Comparison of ENCODE assay signal across 9 cellular contexts in genomic region chr21:34201441-34201838, GRCh38.
DNase-seq lines count a peak whose midpoint lies in the region; ATAC-seq, FAIRE-seq and TF ChIP-seq lines count a peak whose summit lies in the region.
"Had no signal": no experiment of that assay in that cellular context is flagged by ENCODE, and none has a peak within 500 bp of the region (broad histone marks: within the 10 kb centered on the region; RNA-seq: fewer than 3 reads in every experiment).

No MANE protein-coding gene starts in this region.

- TF ChIP-seq RAD21 in GM12878 (IDR thresholded peaks at IDR 0.05; ENCODE audit: insufficient read depth, low read depth, low read length): no peak

- H3K9me3 Mint-ChIP-seq in activated T-cell treated with anti-CD3 and anti-CD28 coated beads, Interleukin-2, amount 50 U/mL, for 24 hours: no peaks in the 10 kb centered on the region

- intact Hi-C loops in GM12878 (cut with micrococcal nuclease; ENCODE audit: unreplicated experiment): no loop called here

- no peak for FAIRE-seq in GM12878 (lab: Jason Lieb, UNC)

- H4K20me1 ChIP-seq in GM12878 (ENCODE audit: control insufficient read depth, insufficient read depth): no peaks in the 10 kb centered on the region

- RAD21 ChIA-PET in GM12878 (lab: Charles Lee; ENCODE audit: unreplicated experiment): interaction anchor here (0.6 to 1.3 kb wide), 7 partner anchors 9 to 1589 kb away, joined by 3 to 5 read pairs (median 3); partner anchors contain the start of gene CFAP298

- 73% methylated on average over 7 of the region's 7 CpGs for WGBS in GM12878 (ENCODE audit: insufficient coverage, insufficient replicate concordance, low lambda C conversion rate, missing lambda C conversion rate)
- WGBS in lung, 2 donors: 23 to 27% methylated on average over 7 of the region's 7 CpGs
- 36% methylated on average over 7 of the region's 7 CpGs for WGBS in thymus

- DNase-seq in activated T-cell treated with anti-CD3 and anti-CD28 coated beads, Interleukin-2, amount 50 U/mL, for 24 hours: no peak
- no peak for DNase-seq in activated T-cell treated with anti-CD3 and anti-CD28 coated beads, Interleukin-2, amount 50 U/mL, for 1 hour
- DNase-seq in GM12878 (ENCODE audit: low read depth, low spot score) (no peak), lung (ENCODE audit: low spot score) (no peak), glomerular visceral epithelial cell (ENCODE audit: extremely low spot score) (no peak)
- DNase-seq: DND-41 had no signal

- in situ Hi-C loops in GM12878 (cut with MboI): no loop called here

- H3K27ac Mint-ChIP-seq in activated T-cell treated with anti-CD3 and anti-CD28 coated beads, Interleukin-2, amount 50 U/mL, for 24 hours: peak overlapping the region; percentile 60

- no peak overlapping the region; the same call in 1 of the 2 replicates for H2AFZ ChIP-seq in GM12878 (ENCODE audit: control insufficient read depth, low read depth, low read length)

- SMC1A ChIA-PET in GM12878 (lab: Charles Lee; ENCODE audit: uncharacterized antibody, unreplicated experiment): interaction anchor here (0.6 to 1.9 kb wide), 7 partner anchors 9 to 258 kb away, joined by 3 to 4 read pairs (median 3); no protein-coding TSS in a partner anchor

- H3K4me3 ChIP-seq in GM12878: no peak overlapping the region
- H3K4me3 ChIP-seq in lung: peak overlapping the region; percentile 9
- peak overlapping the region; percentile 48 for H3K4me3 ChIP-seq in thymus (ENCODE audit: low read length)

- H3K27me3 ChIP-seq in GM12878 (replicated peaks in 1 of 2; ENCODE audit: control insufficient read depth in 2 of 2, insufficient read depth in 2 of 2, low read length in 1 of 2) (no peaks in the 10 kb centered on the region), lung (ENCODE audit: control insufficient read depth, insufficient read depth) (no peaks in the 10 kb centered on the region), thymus (ENCODE audit: control insufficient read depth, insufficient read depth) (no peaks in the 10 kb centered on the region)

- CTCF ChIA-PET in GM12878 (lab: Yijun Ruan, JAX): interaction anchor here (0.9 to 2.6 kb wide), 2 partner anchors 101 to 278 kb away, joined by 3 to 18 read pairs; no protein-coding TSS in a partner anchor

- ATAC-seq in GM12878 (no peak), lung (ENCODE audit: insufficient read depth, low FRiP score) (peak; percentile 8), HG03565 (IDR thresholded peaks at IDR 0.05; ENCODE audit: unreplicated experiment) (no peak), HG02759 (IDR thresholded peaks at IDR 0.05; ENCODE audit: unreplicated experiment) (no peak)

- no peak for TF ChIP-seq CTCF in GM12878 (IDR thresholded peaks at IDR 0.05 in 2 of 3, conservative IDR thresholded peaks at IDR 0.05 in 1 of 3; ENCODE audit: control insufficient read depth in 2 of 3, extremely low read depth in 1 of 3, insufficient read depth in 1 of 3, low read depth in 3 of 3, low read length in 3 of 3)
- no peak for TF ChIP-seq CTCF in lung (IDR thresholded peaks at IDR 0.05; ENCODE audit: control extremely low read depth, extremely low read depth)

- peaks cover 57% of the 10 kb centered on the region for H3K4me1 Mint-ChIP-seq in activated T-cell treated with anti-CD3 and anti-CD28 coated beads, Interleukin-2, amount 50 U/mL, for 24 hours (ENCODE audit: low read depth)

- no peak for TF ChIP-seq EP300 in GM12878 (IDR thresholded peaks at IDR 0.05; ENCODE audit: borderline replicate concordance in 1 of 2, control insufficient read depth in 1 of 2, low read depth in 2 of 2, low read length in 2 of 2)

- TF ChIP-seq POLR2A in GM12878 (IDR thresholded peaks at IDR 0.05; ENCODE audit: low read depth, low read length): no peak

- no TSS peak for BruUV-seq in GM12878 (replicated peaks; lab: Mats Ljungman, UMichigan)

- H3K9ac ChIP-seq in GM12878 (ENCODE audit: control insufficient read depth, insufficient read depth, low read length): no peak overlapping the region

- H3K27ac ChIP-seq in GM12878 (ENCODE audit: control insufficient read depth, insufficient read depth) (no peak overlapping the region), lung (ENCODE audit: low read depth in 1 of 2, low read length in 1 of 2) (peak overlapping the region; percentile 7 to 73), thymus (ENCODE audit: low read depth) (no peak overlapping the region)

- H3K79me2 ChIP-seq in GM12878 (ENCODE audit: control insufficient read depth, insufficient read depth, low read length): no peaks in the 10 kb centered on the region

- H3K27me3 Mint-ChIP-seq in activated T-cell treated with anti-CD3 and anti-CD28 coated beads, Interleukin-2, amount 50 U/mL, for 24 hours: peaks cover 2% of the 10 kb centered on the region

- H3K4me1 ChIP-seq in GM12878 (ENCODE audit: control insufficient read depth, insufficient read depth, low read length) (peaks cover 8% of the 10 kb centered on the region), lung (ENCODE audit: control insufficient read depth in 2 of 2, insufficient read depth in 2 of 2, low read length in 2 of 2) (peaks cover 2 to 8% of the 10 kb centered on the region in 2 donors), thymus (ENCODE audit: control insufficient read depth, insufficient read depth, low read length) (peaks cover 23% of the 10 kb centered on the region)

- no peaks in the 10 kb centered on the region for H3K36me3 ChIP-seq in GM12878 (ENCODE audit: control insufficient read depth in 2 of 2, insufficient read depth in 2 of 2, low read length in 1 of 2)
- no peaks in the 10 kb centered on the region for H3K36me3 ChIP-seq in lung (ENCODE audit: control insufficient read depth in 2 of 2, insufficient read depth in 2 of 2, low read length in 2 of 2)
- H3K36me3 ChIP-seq in thymus (ENCODE audit: control insufficient read depth, insufficient read depth): no peaks in the 10 kb centered on the region

- POLR2A ChIA-PET in GM12878 (lab: Charles Lee): interaction anchor here (0.7 kb wide), 1 partner anchor 223 kb away, joined by 3 read pairs; no protein-coding TSS in a partner anchor

- peak overlapping the region; percentile 67 for H3K4me3 Mint-ChIP-seq in activated T-cell treated with anti-CD3 and anti-CD28 coated beads, Interleukin-2, amount 50 U/mL, for 24 hours

- no peaks in the 10 kb centered on the region for H3K36me3 Mint-ChIP-seq in activated T-cell treated with anti-CD3 and anti-CD28 coated beads, Interleukin-2, amount 50 U/mL, for 24 hours (ENCODE audit: low read depth)

- no peaks in the 10 kb centered on the region for H3K9me3 ChIP-seq in GM12878 (replicated peaks; ENCODE audit: control insufficient read depth, insufficient read depth, low read length)
- no peaks in the 10 kb centered on the region for H3K9me3 ChIP-seq in lung (ENCODE audit: control insufficient read depth in 2 of 2, insufficient read depth in 1 of 2, low read length in 1 of 2)
- H3K9me3 ChIP-seq in thymus (ENCODE audit: control insufficient read depth): no peaks in the 10 kb centered on the region

- peak overlapping the region; percentile 87 for H3K4me2 ChIP-seq in GM12878 (ENCODE audit: control insufficient read depth, insufficient read depth)

TF ChIP-seq in GM12878, 131 proteins besides CTCF, POLR2A, EP300 and RAD21 (continues in another document):
- TF ChIP-seq ZNF207 (IDR thresholded peaks at IDR 0.05; ENCODE audit: borderline replicate concordance): no peak
- no peak for TF ChIP-seq KDM1A (IDR thresholded peaks at IDR 0.05; ENCODE audit: borderline replicate concordance)
- TF ChIP-seq STAT1 (conservative IDR thresholded peaks at IDR 0.05): no peak
- no peak for TF ChIP-seq ZZZ3 (IDR thresholded peaks at IDR 0.05; ENCODE audit: control insufficient read depth, insufficient read length, low read depth)
- TF ChIP-seq, protein P1, sequence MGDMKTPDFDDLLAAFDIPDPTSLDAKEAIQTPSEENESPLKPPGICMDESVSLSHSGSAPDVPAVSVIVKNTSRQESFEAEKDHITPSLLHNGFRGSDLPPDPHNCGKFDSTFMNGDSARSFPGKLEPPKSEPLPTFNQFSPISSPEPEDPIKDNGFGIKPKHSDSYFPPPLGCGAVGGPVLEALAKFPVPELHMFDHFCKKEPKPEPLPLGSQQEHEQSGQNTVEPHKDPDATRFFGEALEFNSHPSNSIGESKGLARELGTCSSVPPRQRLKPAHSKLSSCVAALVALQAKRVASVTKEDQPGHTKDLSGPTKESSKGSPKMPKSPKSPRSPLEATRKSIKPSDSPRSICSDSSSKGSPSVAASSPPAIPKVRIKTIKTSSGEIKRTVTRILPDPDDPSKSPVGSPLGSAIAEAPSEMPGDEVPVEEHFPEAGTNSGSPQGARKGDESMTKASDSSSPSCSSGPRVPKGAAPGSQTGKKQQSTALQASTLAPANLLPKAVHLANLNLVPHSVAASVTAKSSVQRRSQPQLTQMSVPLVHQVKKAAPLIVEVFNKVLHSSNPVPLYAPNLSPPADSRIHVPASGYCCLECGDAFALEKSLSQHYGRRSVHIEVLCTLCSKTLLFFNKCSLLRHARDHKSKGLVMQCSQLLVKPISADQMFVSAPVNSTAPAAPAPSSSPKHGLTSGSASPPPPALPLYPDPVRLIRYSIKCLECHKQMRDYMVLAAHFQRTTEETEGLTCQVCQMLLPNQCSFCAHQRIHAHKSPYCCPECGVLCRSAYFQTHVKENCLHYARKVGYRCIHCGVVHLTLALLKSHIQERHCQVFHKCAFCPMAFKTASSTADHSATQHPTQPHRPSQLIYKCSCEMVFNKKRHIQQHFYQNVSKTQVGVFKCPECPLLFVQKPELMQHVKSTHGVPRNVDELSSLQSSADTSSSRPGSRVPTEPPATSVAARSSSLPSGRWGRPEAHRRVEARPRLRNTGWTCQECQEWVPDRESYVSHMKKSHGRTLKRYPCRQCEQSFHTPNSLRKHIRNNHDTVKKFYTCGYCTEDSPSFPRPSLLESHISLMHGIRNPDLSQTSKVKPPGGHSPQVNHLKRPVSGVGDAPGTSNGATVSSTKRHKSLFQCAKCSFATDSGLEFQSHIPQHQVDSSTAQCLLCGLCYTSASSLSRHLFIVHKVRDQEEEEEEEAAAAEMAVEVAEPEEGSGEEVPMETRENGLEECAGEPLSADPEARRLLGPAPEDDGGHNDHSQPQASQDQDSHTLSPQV (IDR thresholded peaks at IDR 0.05): no peak
- no peak for TF ChIP-seq TCF3 (IDR thresholded peaks at IDR 0.05; ENCODE audit: borderline replicate concordance, insufficient read depth, low read depth, low read length)
- TF ChIP-seq CBX5 (IDR thresholded peaks at IDR 0.05; ENCODE audit: low read depth): no peak
- TF ChIP-seq ASH2L (IDR thresholded peaks at IDR 0.05; ENCODE audit: borderline replicate concordance, low read depth): no peak
- TF ChIP-seq, protein P2, sequence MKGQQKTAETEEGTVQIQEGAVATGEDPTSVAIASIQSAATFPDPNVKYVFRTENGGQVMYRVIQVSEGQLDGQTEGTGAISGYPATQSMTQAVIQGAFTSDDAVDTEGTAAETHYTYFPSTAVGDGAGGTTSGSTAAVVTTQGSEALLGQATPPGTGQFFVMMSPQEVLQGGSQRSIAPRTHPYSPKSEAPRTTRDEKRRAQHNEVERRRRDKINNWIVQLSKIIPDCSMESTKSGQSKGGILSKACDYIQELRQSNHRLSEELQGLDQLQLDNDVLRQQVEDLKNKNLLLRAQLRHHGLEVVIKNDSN (IDR thresholded peaks at IDR 0.05; ENCODE audit: borderline replicate concordance, extremely low read length, insufficient read depth, low read depth, low read length): no peak
- no peak for TF ChIP-seq SIN3A (IDR thresholded peaks at IDR 0.05; ENCODE audit: low read depth, low read length)

Comparison
In these comparisons a context has a peak if more than half of its experiments do, and no peak if none do; other contexts are left out.
1. H3K27ac ChIP-seq: peak in lung (2 of 2); none in GM12878 (single experiment) and thymus (single experiment).